In the genomic region with DNA sequence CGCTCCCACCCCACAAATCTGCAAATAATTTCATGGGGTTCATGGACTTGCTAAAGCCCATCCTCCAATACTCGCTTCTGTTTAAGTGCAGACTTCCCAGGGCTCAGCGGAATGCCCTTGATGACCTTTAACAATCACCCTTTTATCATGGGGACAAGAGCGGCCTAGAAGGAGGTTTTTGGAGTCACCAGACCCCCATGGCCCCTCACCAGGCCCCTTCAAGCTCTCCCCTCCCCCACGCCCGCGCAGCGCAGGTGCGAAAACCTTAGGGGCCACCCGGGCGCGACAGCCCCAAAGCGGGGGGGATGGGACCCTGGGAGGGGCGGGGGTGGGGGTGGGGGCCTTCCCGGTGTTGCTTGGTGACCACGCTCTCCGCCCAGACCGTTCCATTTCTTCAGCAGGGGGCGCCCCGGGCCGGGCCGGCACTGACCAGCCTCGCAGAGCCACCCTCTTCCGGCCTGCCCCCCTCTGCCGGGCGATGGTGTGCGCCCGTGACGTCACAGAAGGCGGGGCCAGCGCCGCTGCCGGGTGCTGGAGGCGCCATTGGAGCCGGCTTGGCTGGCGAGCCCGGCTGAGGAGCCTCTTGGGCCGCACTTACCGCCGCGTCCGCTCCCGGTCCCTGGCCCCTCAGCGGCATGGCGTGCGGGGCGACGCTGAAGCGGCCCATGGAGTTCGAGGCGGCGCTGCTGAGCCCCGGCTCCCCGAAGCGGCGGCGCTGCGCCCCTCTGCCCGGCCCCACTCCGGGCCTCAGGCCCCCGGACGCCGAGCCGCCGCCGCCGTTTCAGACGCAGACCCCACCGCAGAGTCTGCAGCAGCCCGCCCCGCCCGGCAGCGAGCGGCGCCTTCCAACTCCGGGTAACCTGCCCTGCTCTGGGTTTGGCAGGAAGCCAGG, we compare ENCODE assay signal across 8 cellular contexts. TPM values are rescaled to one million over a fixed set of nuclear protein-coding genes. Genes with fewer than 3 reads are reported as not detected.
DNase-seq lines count a peak whose midpoint lies in the region; ATAC-seq and TF ChIP-seq lines count a peak whose summit lies in the region.

AKIRIN1 (plus strand) TSS at position 531 of the 892 bp plus-strand sequence; CDS start at position 636, 105 bp downstream.

- no peaks in the 10 kb centered on the region for H3K36me3 ChIP-seq in muscle layer of colon (ENCODE audit: insufficient read depth, low read length)

- no peaks in the 10 kb centered on the region for H3K27me3 ChIP-seq in muscle layer of colon (ENCODE audit: control insufficient read depth in 1 of 2, insufficient read depth in 2 of 2, low read length in 2 of 2)

- peaks cover 16% of the 10 kb centered on the region for H3K4me1 ChIP-seq in muscle layer of colon (ENCODE audit: insufficient read depth, low read length)

- peak within 1 kb of the TSS; percentile 73 to 98 for H3K4me3 ChIP-seq in muscle layer of colon (ENCODE audit: low read depth in 1 of 2, low read length in 2 of 2)

- peak; percentile 92 for ATAC-seq in GM21737 (IDR thresholded peaks at IDR 0.05; ENCODE audit: unreplicated experiment)
- ATAC-seq in esophagus mucosa = peak; percentile 99

- peak within 1 kb of the TSS; percentile 53 for H3K9ac ChIP-seq in muscle layer of colon (ENCODE audit: low read length)

- DNase-seq in DMS53 treated with DMSO at 0.1 percent for 48 hours (lab: John Stamatoyannopoulos, UW; ENCODE audit: unreplicated experiment) (peak; percentile 90), KG1 (lab: John Stamatoyannopoulos, UW) (peak; percentile 82)
- peak; percentile 98 to 99 for DNase-seq in activated T-cell treated with anti-CD3 and anti-CD28 coated beads, Interleukin-2, amount 50 U/mL, for 48 hours
- peak; percentile 92 for DNase-seq in stimulated activated CD8-positive, alpha-beta memory T cell treated with anti-CD3 and anti-CD28 coated beads, Interleukin-7, amount 100 ng/mL, for 1 hour (ENCODE audit: low read depth in 2 of 2)

- H3K9me3 ChIP-seq in muscle layer of colon (ENCODE audit: low read length) = no peaks in the 10 kb centered on the region

- peak within 1 kb of the TSS; percentile 88 for H3K27ac ChIP-seq in muscle layer of colon (ENCODE audit: low read depth, low read length)

TF ChIP-seq in PFSK-1, 5 proteins besides CTCF, POLR2A, EP300 and RAD21:
- peak; percentile 81 for TF ChIP-seq FOXP2 (optimal IDR thresholded peaks at IDR 0.05; ENCODE audit: borderline replicate concordance, extremely low read depth, extremely low read length, insufficient read depth)
- peak; percentile 91 for TF ChIP-seq POLR2AphosphoS5 (IDR thresholded peaks at IDR 0.05; ENCODE audit: low read depth, low read length)
- peak; percentile 91 for TF ChIP-seq TAF1 (IDR thresholded peaks at IDR 0.05; ENCODE audit: borderline replicate concordance, insufficient read depth, low read length)
- 0 out of 4 replicates have a peak, but pooled peaks of 1 of the 2 experiments have one; percentile 4 for TF ChIP-seq REST (IDR thresholded peaks at IDR 0.05; ENCODE audit: insufficient read depth in 1 of 2, low read depth in 2 of 2, low read length in 2 of 2)
- no peak; the same call in 1 of the 2 replicates for TF ChIP-seq SIN3A (IDR thresholded peaks at IDR 0.05; ENCODE audit: borderline replicate concordance, insufficient read depth, low read length)

RNA-seq across cellular contexts. Expression of gene AKIRIN1, which starts in this region (rescaled TPM):
- polyA plus RNA-seq in PFSK-1 (2012; ENCODE audit: insufficient read length, low read depth) = 38.8 TPM
- 28.7 TPM for total RNA-seq in esophagus mucosa

Comparison
In these comparisons a context has a peak if more than half of its experiments do, and no peak if none do; other contexts are left out.
1. Peak in every context shown above with its lines: DNase-seq, ATAC-seq, H3K4me3 ChIP-seq and H3K27ac ChIP-seq.